In the genomic region with DNA sequence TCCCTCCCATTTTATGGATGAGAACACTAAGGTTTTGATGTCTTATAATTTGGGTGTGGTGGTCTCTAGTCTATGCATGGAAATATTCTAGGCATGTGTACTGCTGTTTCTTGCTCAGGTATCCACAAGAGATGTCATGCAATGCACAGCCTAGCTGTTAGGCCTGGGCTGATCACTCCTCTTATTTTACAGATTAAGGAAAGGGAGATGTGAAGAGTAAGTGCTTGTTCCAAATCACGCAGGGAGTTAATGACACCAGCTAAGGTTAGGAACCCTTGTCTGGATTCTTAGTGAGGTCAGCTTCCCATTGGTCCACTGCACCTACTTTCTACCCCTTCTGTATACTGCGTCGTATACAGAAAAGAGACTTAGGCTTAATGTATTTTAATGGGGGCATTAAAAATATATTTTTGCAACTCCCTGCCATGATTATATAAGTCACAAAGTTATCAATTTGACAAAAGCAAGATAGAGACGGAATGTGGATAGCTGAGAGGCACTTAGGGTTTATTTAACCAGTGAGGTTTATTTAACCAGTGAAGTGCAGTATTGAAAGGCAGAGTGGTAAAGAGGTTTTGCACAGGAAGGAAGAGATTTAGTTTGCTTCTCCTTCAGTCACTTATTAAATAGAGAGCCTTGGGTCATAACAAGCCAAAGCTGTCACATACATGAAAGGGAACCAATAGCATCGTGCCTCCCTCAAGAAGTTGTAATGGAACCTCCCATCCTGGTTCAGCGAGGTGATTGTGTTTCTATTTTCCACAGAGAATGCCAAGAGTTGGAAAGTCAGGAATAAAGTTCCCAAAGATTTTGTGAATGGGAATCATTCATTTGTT, we compare ENCODE assay signal across 1 cellular context.
TF ChIP-seq lines count a peak whose summit lies in the region.

No MANE protein-coding gene starts in this region.

TF ChIP-seq in HepG2, 621 proteins besides CTCF, POLR2A, EP300 and RAD21 (continued from another document and continues in another):
- peak; percentile 47; the same call in 1 of the 2 replicates for TF ChIP-seq TFE3 (CRISPR knock-in tag; IDR thresholded peaks at IDR 0.05)
- peak; percentile 88 for TF ChIP-seq NFIC (IDR thresholded peaks at IDR 0.05; ENCODE audit: low read length)
- TF ChIP-seq YY1 (IDR thresholded peaks at IDR 0.05; ENCODE audit: insufficient read depth, insufficient replicate concordance, low read depth, low read length): peak; percentile 22
- TF ChIP-seq RBM22 (optimal IDR thresholded peaks at IDR 0.05; ENCODE audit: low read length): peak; percentile 84
- peak; percentile 77 for TF ChIP-seq TBX2 (CRISPR knock-in tag; IDR thresholded peaks at IDR 0.05; ENCODE audit: borderline replicate concordance)
- 0 out of 2 replicates have a peak, but pooled peaks have one; percentile 48 for TF ChIP-seq E2F1 (CRISPR knock-in tag; IDR thresholded peaks at IDR 0.05)
- TF ChIP-seq, protein P1, sequence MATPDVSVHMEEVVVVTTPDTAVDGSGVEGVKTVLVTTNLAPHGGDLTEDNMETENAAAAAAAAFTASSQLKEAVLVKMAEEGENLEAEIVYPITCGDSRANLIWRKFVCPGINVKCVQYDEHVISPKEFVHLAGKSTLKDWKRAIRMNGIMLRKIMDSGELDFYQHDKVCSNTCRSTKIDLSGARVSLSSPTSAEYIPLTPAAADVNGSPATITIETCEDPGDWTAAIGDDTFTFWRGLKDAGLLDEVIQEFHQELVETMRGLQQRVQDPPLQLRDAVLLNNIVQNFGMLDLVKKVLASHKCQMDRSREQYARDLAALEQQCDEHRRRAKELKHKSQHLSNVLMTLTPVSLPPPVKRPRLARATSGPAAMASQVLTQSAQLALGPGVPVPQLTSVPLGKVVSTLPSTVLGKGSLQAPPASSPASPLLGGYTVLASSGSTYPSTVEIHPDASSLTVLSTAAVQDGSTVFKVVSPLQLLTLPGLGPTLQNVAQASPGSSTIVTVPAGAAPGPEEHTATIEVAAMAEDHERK (CRISPR knock-in tag; IDR thresholded peaks at IDR 0.05; ENCODE audit: low read depth): 0 out of 2 replicates have a peak, but pooled peaks have one; percentile 38
- TF ChIP-seq SIX1 (CRISPR knock-in tag; IDR thresholded peaks at IDR 0.05; ENCODE audit: borderline replicate concordance): peak; percentile 44; the same call in 1 of the 2 replicates
- peak; percentile 87; the same call in 1 of the 2 replicates for TF ChIP-seq ZNF557 (CRISPR knock-in tag; IDR thresholded peaks at IDR 0.05)
- TF ChIP-seq RARA (CRISPR knock-in tag; IDR thresholded peaks at IDR 0.05): peak; percentile 56
- peak; percentile 75 for TF ChIP-seq GATAD2A (CRISPR knock-in tag; IDR thresholded peaks at IDR 0.05)
- TF ChIP-seq, protein P2, sequence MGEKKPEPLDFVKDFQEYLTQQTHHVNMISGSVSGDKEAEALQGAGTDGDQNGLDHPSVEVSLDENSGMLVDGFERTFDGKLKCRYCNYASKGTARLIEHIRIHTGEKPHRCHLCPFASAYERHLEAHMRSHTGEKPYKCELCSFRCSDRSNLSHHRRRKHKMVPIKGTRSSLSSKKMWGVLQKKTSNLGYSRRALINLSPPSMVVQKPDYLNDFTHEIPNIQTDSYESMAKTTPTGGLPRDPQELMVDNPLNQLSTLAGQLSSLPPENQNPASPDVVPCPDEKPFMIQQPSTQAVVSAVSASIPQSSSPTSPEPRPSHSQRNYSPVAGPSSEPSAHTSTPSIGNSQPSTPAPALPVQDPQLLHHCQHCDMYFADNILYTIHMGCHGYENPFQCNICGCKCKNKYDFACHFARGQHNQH (CRISPR knock-in tag; IDR thresholded peaks at IDR 0.05): peak; percentile 42; the same call in 1 of the 2 replicates
- TF ChIP-seq, protein P3, sequence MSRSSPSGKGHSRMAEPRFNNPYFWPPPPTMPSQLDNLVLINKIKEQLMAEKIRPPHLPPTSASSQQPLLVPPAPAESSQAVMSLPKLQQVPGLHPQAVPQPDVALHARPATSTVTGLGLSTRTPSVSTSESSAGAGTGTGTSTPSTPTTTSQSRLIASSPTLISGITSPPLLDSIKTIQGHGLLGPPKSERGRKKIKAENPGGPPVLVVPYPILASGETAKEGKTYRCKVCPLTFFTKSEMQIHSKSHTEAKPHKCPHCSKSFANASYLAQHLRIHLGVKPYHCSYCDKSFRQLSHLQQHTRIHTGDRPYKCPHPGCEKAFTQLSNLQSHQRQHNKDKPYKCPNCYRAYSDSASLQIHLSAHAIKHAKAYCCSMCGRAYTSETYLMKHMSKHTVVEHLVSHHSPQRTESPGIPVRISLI (CRISPR knock-in tag; IDR thresholded peaks at IDR 0.05; ENCODE audit: borderline replicate concordance): no peak
- TF ChIP-seq PLRG1 (conservative IDR thresholded peaks at IDR 0.05): no peak
- TF ChIP-seq, protein P4, sequence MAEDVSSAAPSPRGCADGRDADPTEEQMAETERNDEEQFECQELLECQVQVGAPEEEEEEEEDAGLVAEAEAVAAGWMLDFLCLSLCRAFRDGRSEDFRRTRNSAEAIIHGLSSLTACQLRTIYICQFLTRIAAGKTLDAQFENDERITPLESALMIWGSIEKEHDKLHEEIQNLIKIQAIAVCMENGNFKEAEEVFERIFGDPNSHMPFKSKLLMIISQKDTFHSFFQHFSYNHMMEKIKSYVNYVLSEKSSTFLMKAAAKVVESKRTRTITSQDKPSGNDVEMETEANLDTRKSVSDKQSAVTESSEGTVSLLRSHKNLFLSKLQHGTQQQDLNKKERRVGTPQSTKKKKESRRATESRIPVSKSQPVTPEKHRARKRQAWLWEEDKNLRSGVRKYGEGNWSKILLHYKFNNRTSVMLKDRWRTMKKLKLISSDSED (CRISPR knock-in tag; IDR thresholded peaks at IDR 0.05): no peak
- no peak for TF ChIP-seq ZBTB20 (CRISPR knock-in tag; IDR thresholded peaks at IDR 0.05; ENCODE audit: borderline replicate concordance, low read depth)
- TF ChIP-seq PPARG (CRISPR knock-in tag; conservative IDR thresholded peaks at IDR 0.05): peak; percentile 57; the same call in 1 of the 2 replicates
- TF ChIP-seq ETV5 (CRISPR knock-in tag; IDR thresholded peaks at IDR 0.05; ENCODE audit: borderline replicate concordance): peak; percentile 92
- TF ChIP-seq GFI1 (CRISPR knock-in tag; IDR thresholded peaks at IDR 0.05; ENCODE audit: borderline replicate concordance): peak; percentile 99
- peak; percentile 87 for TF ChIP-seq NCOA2 (CRISPR knock-in tag; IDR thresholded peaks at IDR 0.05)
- peak; percentile 77 for TF ChIP-seq CREM (IDR thresholded peaks at IDR 0.05)
- TF ChIP-seq CREM (CRISPR knock-in tag; IDR thresholded peaks at IDR 0.05): no peak
- peak; percentile 81 for TF ChIP-seq HOMEZ (CRISPR knock-in tag; IDR thresholded peaks at IDR 0.05; ENCODE audit: low read depth)
- peak; percentile 97 for TF ChIP-seq MED1 (CRISPR knock-in tag; IDR thresholded peaks at IDR 0.05)
- peak; percentile 77 for TF ChIP-seq RCOR2 (CRISPR knock-in tag; IDR thresholded peaks at IDR 0.05)
- TF ChIP-seq CCDC6 (CRISPR knock-in tag; IDR thresholded peaks at IDR 0.05): peak; percentile 64; the same call in 1 of the 2 replicates
- TF ChIP-seq HDAC2 (CRISPR knock-in tag; IDR thresholded peaks at IDR 0.05): peak; percentile 87
- 0 out of 2 replicates have a peak, but pooled peaks have one; percentile 29 for TF ChIP-seq ZNF264 (CRISPR knock-in tag; IDR thresholded peaks at IDR 0.05)
- TF ChIP-seq, protein P5, sequence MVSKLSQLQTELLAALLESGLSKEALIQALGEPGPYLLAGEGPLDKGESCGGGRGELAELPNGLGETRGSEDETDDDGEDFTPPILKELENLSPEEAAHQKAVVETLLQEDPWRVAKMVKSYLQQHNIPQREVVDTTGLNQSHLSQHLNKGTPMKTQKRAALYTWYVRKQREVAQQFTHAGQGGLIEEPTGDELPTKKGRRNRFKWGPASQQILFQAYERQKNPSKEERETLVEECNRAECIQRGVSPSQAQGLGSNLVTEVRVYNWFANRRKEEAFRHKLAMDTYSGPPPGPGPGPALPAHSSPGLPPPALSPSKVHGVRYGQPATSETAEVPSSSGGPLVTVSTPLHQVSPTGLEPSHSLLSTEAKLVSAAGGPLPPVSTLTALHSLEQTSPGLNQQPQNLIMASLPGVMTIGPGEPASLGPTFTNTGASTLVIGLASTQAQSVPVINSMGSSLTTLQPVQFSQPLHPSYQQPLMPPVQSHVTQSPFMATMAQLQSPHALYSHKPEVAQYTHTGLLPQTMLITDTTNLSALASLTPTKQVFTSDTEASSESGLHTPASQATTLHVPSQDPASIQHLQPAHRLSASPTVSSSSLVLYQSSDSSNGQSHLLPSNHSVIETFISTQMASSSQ (IDR thresholded peaks at IDR 0.05; ENCODE audit: low read depth): peak; percentile 75
- TF ChIP-seq, protein P5 (CRISPR knock-in tag; IDR thresholded peaks at IDR 0.05; ENCODE audit: borderline replicate concordance): peak; percentile 64; the same call in 1 of the 2 replicates
- TF ChIP-seq NKX3-1 (CRISPR knock-in tag; IDR thresholded peaks at IDR 0.05): peak; percentile 32; the same call in 1 of the 2 replicates
- no peak for TF ChIP-seq ZNF33A (CRISPR knock-in tag; IDR thresholded peaks at IDR 0.05; ENCODE audit: borderline replicate concordance)
- TF ChIP-seq ZSCAN5A (CRISPR knock-in tag; IDR thresholded peaks at IDR 0.05; ENCODE audit: borderline replicate concordance): peak; percentile 60; the same call in 1 of the 2 replicates
- TF ChIP-seq ZNF331 (CRISPR knock-in tag; IDR thresholded peaks at IDR 0.05): peak; percentile 55
- no peak for TF ChIP-seq YEATS2 (CRISPR knock-in tag; IDR thresholded peaks at IDR 0.05; ENCODE audit: borderline replicate concordance)
- TF ChIP-seq SRSF4 (IDR thresholded peaks at IDR 0.05; ENCODE audit: low read depth, low read length, poor library complexity, severe bottlenecking): no peak
- TF ChIP-seq MED8 (CRISPR knock-in tag; IDR thresholded peaks at IDR 0.05; ENCODE audit: insufficient replicate concordance): peak; percentile 79
- no peak for TF ChIP-seq ZNF17 (CRISPR knock-in tag; IDR thresholded peaks at IDR 0.05)
- peak; percentile 71 for TF ChIP-seq ZC3H4 (CRISPR knock-in tag; IDR thresholded peaks at IDR 0.05; ENCODE audit: borderline replicate concordance)
- 0 out of 2 replicates have a peak, but pooled peaks have one; percentile 65 for TF ChIP-seq ZNF564 (CRISPR knock-in tag; IDR thresholded peaks at IDR 0.05)
- TF ChIP-seq CEBPG (CRISPR knock-in tag; IDR thresholded peaks at IDR 0.05): peak; percentile 47
- peak; percentile 47; the same call in 1 of the 2 replicates for TF ChIP-seq HOXA5 (CRISPR knock-in tag; IDR thresholded peaks at IDR 0.05)
- TF ChIP-seq, protein P6, sequence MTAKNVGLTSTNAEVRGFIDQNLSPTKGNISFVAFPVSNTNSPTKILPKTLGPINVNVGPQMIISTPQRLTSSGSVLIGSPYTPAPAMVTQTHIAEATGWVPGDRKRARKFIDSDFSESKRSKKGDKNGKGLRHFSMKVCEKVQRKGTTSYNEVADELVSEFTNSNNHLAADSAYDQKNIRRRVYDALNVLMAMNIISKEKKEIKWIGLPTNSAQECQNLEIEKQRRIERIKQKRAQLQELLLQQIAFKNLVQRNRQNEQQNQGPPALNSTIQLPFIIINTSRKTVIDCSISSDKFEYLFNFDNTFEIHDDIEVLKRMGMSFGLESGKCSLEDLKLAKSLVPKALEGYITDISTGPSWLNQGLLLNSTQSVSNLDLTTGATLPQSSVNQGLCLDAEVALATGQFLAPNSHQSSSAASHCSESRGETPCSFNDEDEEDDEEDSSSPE (CRISPR knock-in tag; IDR thresholded peaks at IDR 0.05): peak; percentile 50; the same call in 1 of the 2 replicates
